1 cellular context compared by ENCODE assay signal in the genomic region with DNA sequence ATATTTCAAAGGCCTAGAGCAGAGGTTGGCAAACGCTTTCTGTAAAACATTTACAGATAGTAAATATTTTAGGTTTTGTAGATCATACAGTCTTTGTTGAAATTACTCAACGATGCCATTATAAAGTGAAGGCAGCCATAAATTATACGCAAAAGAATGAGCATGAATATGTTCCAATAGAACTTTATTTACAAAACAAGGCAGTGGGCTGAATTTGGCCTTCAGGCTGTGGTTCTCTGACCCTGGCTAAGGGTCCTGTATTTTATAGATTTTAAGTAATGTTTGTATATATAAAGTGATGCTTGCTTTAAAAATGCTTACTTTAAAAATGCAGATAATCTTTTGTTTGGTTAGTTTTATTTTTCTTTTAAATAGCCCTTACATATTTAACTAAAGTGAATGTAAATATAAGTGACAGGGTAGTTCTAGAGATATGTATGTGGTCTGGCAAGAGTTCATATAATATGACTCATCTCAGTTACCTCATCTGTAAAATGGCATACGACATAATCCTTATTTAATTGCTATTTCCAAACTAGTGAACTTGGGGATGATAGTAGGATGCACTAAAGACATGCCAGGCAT.
TF ChIP-seq lines count a peak whose summit lies in the region.

No MANE protein-coding gene starts in this region.

TF ChIP-seq in K562, 482 proteins besides CTCF, POLR2A, EP300 and RAD21 (continued from another document):
- TF ChIP-seq, protein P1, sequence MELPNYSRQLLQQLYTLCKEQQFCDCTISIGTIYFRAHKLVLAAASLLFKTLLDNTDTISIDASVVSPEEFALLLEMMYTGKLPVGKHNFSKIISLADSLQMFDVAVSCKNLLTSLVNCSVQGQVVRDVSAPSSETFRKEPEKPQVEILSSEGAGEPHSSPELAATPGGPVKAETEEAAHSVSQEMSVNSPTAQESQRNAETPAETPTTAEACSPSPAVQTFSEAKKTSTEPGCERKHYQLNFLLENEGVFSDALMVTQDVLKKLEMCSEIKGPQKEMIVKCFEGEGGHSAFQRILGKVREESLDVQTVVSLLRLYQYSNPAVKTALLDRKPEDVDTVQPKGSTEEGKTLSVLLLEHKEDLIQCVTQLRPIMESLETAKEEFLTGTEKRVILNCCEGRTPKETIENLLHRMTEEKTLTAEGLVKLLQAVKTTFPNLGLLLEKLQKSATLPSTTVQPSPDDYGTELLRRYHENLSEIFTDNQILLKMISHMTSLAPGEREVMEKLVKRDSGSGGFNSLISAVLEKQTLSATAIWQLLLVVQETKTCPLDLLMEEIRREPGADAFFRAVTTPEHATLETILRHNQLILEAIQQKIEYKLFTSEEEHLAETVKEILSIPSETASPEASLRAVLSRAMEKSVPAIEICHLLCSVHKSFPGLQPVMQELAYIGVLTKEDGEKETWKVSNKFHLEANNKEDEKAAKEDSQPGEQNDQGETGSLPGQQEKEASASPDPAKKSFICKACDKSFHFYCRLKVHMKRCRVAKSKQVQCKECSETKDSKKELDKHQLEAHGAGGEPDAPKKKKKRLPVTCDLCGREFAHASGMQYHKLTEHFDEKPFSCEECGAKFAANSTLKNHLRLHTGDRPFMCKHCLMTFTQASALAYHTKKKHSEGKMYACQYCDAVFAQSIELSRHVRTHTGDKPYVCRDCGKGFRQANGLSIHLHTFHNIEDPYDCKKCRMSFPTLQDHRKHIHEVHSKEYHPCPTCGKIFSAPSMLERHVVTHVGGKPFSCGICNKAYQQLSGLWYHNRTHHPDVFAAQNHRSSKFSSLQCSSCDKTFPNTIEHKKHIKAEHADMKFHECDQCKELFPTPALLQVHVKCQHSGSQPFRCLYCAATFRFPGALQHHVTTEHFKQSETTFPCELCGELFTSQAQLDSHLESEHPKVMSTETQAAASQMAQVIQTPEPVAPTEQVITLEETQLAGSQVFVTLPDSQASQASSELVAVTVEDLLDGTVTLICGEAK (IDR thresholded peaks at IDR 0.05): 0 out of 2 replicates have a peak, but pooled peaks have one; percentile 28
- TF ChIP-seq, protein P1 (CRISPR knock-in tag; IDR thresholded peaks at IDR 0.05): no peak
- TF ChIP-seq JUND (IDR thresholded peaks at IDR 0.05; ENCODE audit: borderline replicate concordance, low read depth, low read length) (peak; percentile 52; the same call in 1 of the 2 replicates), JUND (tag; IDR thresholded peaks at IDR 0.05; ENCODE audit: borderline replicate concordance, low read depth, low read length) (peak; percentile 25; the same call in 1 of the 3 replicates), JUN (IDR thresholded peaks at IDR 0.05; ENCODE audit: borderline replicate concordance, low read depth, low read length) (peak; percentile 35; the same call in 1 of the 2 replicates), JUN (CRISPR knock-in tag; IDR thresholded peaks at IDR 0.05; ENCODE audit: borderline replicate concordance) (no peak), ARNT (IDR thresholded peaks at IDR 0.05) (no peak), FOSL1 (tag; conservative IDR thresholded peaks at IDR 0.05) (peak; percentile 48)
- TF ChIP-seq, protein P2, sequence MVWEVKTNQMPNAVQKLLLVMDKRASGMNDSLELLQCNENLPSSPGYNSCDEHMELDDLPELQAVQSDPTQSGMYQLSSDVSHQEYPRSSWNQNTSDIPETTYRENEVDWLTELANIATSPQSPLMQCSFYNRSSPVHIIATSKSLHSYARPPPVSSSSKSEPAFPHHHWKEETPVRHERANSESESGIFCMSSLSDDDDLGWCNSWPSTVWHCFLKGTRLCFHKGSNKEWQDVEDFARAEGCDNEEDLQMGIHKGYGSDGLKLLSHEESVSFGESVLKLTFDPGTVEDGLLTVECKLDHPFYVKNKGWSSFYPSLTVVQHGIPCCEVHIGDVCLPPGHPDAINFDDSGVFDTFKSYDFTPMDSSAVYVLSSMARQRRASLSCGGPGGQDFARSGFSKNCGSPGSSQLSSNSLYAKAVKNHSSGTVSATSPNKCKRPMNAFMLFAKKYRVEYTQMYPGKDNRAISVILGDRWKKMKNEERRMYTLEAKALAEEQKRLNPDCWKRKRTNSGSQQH (CRISPR knock-in tag; IDR thresholded peaks at IDR 0.05): no peak
- TF ChIP-seq, protein P3, sequence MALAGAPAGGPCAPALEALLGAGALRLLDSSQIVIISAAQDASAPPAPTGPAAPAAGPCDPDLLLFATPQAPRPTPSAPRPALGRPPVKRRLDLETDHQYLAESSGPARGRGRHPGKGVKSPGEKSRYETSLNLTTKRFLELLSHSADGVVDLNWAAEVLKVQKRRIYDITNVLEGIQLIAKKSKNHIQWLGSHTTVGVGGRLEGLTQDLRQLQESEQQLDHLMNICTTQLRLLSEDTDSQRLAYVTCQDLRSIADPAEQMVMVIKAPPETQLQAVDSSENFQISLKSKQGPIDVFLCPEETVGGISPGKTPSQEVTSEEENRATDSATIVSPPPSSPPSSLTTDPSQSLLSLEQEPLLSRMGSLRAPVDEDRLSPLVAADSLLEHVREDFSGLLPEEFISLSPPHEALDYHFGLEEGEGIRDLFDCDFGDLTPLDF (CRISPR knock-in tag; IDR thresholded peaks at IDR 0.05): no peak
- TF ChIP-seq, protein P4, sequence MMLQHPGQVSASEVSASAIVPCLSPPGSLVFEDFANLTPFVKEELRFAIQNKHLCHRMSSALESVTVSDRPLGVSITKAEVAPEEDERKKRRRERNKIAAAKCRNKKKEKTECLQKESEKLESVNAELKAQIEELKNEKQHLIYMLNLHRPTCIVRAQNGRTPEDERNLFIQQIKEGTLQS (IDR thresholded peaks at IDR 0.05): peak; percentile 54; the same call in 1 of the 2 replicates
- TF ChIP-seq, protein P4 (CRISPR knock-in tag; conservative IDR thresholded peaks at IDR 0.05): no peak
